ENCODE assay signal across 15 cellular contexts in the genomic region with DNA sequence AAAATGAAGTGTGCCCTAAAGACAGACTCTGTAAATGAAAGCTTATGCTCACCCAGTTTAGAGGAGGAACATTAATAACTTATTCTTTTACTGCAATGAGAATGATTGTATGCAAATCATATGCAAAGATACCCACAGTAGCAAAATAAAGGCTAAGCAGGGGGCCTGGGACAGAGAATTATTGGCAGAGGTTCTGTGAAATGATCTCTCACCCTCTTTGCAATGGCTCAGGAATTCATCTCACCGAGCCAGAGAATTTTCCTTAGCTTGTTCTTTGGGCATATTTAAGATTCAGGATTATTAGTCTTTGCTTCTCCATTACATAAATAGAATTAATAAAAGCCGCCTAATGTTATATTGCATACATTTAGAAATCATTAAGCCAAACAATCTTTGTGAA.
"Had no signal": no experiment of that assay in that cellular context is flagged by ENCODE, and none has a peak within 500 bp of the region (broad histone marks: within the 10 kb centered on the region; RNA-seq: fewer than 3 reads in every experiment).

No MANE protein-coding gene starts in this region.

- H3K9me3 ChIP-seq: right atrium auricular region had no signal

- H3K4me1 Mint-ChIP-seq: naive thymus-derived CD8-positive, alpha-beta T cell had no signal

- H3K4me3 Mint-ChIP-seq: dendritic cell treated with granulocyte-macrophage colony-stimulating factor and Interleukin-4, amounts not matched to agents 40 ng/mL and 50 ng/mL, for 4 days; effector memory CD8-positive, alpha-beta T cell; naive thymus-derived CD8-positive, alpha-beta T cell; neural crest cell had no signal

- H3K4me1 ChIP-seq: esophagus squamous epithelium, gastroesophageal sphincter, right atrium auricular region, sigmoid colon had no signal

- H3K27me3 ChIP-seq: esophagus squamous epithelium, right atrium auricular region, sigmoid colon had no signal

- H3K36me3 Mint-ChIP-seq: naive thymus-derived CD8-positive, alpha-beta T cell had no signal

- DNase-seq: effector memory CD8-positive, alpha-beta T cell; esophagus squamous epithelium; foreskin fibroblast; glutamatergic neuron; mucosa of descending colon; naive thymus-derived CD8-positive, alpha-beta T cell; sigmoid colon; stimulated activated CD4-positive, alpha-beta T cell treated with anti-CD3 and anti-CD28 coated beads, Interleukin-2, amount 100 ng/mL, for 24 hours; stimulated activated naive CD4-positive, alpha-beta T cell treated with Interleukin-2 at 50 U/mL for 16 hours; trophoblast cell had no signal

- H3K27ac ChIP-seq: esophagus squamous epithelium, gastroesophageal sphincter, right atrium auricular region, sigmoid colon, skin epidermis had no signal

- H3K27me3 Mint-ChIP-seq: dendritic cell treated with granulocyte-macrophage colony-stimulating factor and Interleukin-4, amounts not matched to agents 40 ng/mL and 50 ng/mL, for 4 days; effector memory CD8-positive, alpha-beta T cell had no signal

- H3K36me3 ChIP-seq: esophagus squamous epithelium, gastroesophageal sphincter, right atrium auricular region, sigmoid colon had no signal

- H3K27ac Mint-ChIP-seq: dendritic cell treated with granulocyte-macrophage colony-stimulating factor and Interleukin-4, amounts not matched to agents 40 ng/mL and 50 ng/mL, for 4 days; effector memory CD8-positive, alpha-beta T cell; naive thymus-derived CD8-positive, alpha-beta T cell had no signal

- H3K4me3 ChIP-seq: esophagus squamous epithelium, gastroesophageal sphincter, mucosa of descending colon, right atrium auricular region, sigmoid colon, skin epidermis had no signal

- ATAC-seq: effector memory CD8-positive, alpha-beta T cell; gastroesophageal sphincter; mucosa of descending colon; naive thymus-derived CD8-positive, alpha-beta T cell had no signal
